In genomic region chr4:38548256-38548655, GRCh38 we compare ENCODE assay signal across 22 cellular contexts.
DNase-seq lines count a peak whose midpoint lies in the region; ATAC-seq, FAIRE-seq and TF ChIP-seq lines count a peak whose summit lies in the region.
"Had no signal": no experiment of that assay in that cellular context is flagged by ENCODE, and none has a peak within 500 bp of the region (broad histone marks: within the 10 kb centered on the region; RNA-seq: fewer than 3 reads in every experiment).

No MANE protein-coding gene starts in this region.

- POLR2A ChIA-PET in CD8-positive, alpha-beta T cell (lab: Charles Lee) = interaction anchor here (0.6 kb wide), 1 partner anchor 286 kb away, joined by 4 read pairs; no protein-coding TSS in a partner anchor
- POLR2A ChIA-PET in activated CD8-positive, alpha-beta T cell treated with anti-CD3 and anti-CD28 coated beads for 36 hours (lab: Charles Lee) = no interaction called here

- no peak for DNase-seq in RCC 7860 (ENCODE audit: low spot score)
- no peak for DNase-seq in kidney
- DNase-seq in CD8-positive, alpha-beta T cell = no peak
- no peak for DNase-seq in activated CD8-positive, alpha-beta T cell treated with anti-CD3 and anti-CD28 coated beads for 36 hours
- DNase-seq: CD4-positive, CD25-positive, alpha-beta regulatory T cell; CD8-positive, alpha-beta memory T cell; DMS79; EL; GF-D8; GM23248; H7; HCEC 1CT had no signal

- no peaks in the 10 kb centered on the region for H3K36me3 Mint-ChIP-seq in CD8-positive, alpha-beta T cell
- no peaks in the 10 kb centered on the region for H3K36me3 Mint-ChIP-seq in activated CD8-positive, alpha-beta T cell treated with anti-CD3 and anti-CD28 coated beads for 36 hours (ENCODE audit: low read depth)
- H3K36me3 Mint-ChIP-seq: CD4-positive, CD25-positive, alpha-beta regulatory T cell had no signal

- no peaks in the 10 kb centered on the region for H3K27me3 ChIP-seq in CD8-positive, alpha-beta T cell (ENCODE audit: insufficient read depth, low read length)
- H3K27me3 ChIP-seq: BLaER1 had no signal

- H3K4me3 ChIP-seq in kidney (ENCODE audit: low read length in 2 of 2) = no peak overlapping the region
- H3K4me3 ChIP-seq in CD8-positive, alpha-beta T cell (ENCODE audit: low read depth, low read length) = no peak overlapping the region
- H3K4me3 ChIP-seq: BLaER1, GM23248 had no signal

- no peaks in the 10 kb centered on the region for H3K27me3 Mint-ChIP-seq in CD8-positive, alpha-beta T cell (ENCODE audit: low read depth)
- no peaks in the 10 kb centered on the region for H3K27me3 Mint-ChIP-seq in activated CD8-positive, alpha-beta T cell treated with anti-CD3 and anti-CD28 coated beads for 36 hours

- no peak overlapping the region for H3K27ac ChIP-seq in kidney (ENCODE audit: low read depth in 2 of 2, low read length in 2 of 2)
- H3K27ac ChIP-seq in CD8-positive, alpha-beta T cell (ENCODE audit: low read depth, low read length) = no peak overlapping the region
- H3K27ac ChIP-seq: BLaER1, C4-2B, GM23248 had no signal

- intact Hi-C loops in kidney (cut with DNase I) = no loop called here
- intact Hi-C loops in CD8-positive, alpha-beta T cell (cut with DNase I, micrococcal nuclease) = no loop called here
- intact Hi-C loops in activated CD8-positive, alpha-beta T cell treated with anti-CD3 and anti-CD28 coated beads for 36 hours (cut with micrococcal nuclease) = no loop called here

- H3K9me3 ChIP-seq in kidney (ENCODE audit: control insufficient read depth in 1 of 2, low read length in 2 of 2) = no peaks in the 10 kb centered on the region
- H3K9me3 ChIP-seq in CD8-positive, alpha-beta T cell (ENCODE audit: low read length) = no peaks in the 10 kb centered on the region
- H3K9me3 ChIP-seq: BLaER1 had no signal

- no peak for ATAC-seq in CD8-positive, alpha-beta T cell
- ATAC-seq in GM21390 (IDR thresholded peaks at IDR 0.05; ENCODE audit: unreplicated experiment) = no peak
- ATAC-seq in activated CD8-positive, alpha-beta T cell treated with anti-CD3 and anti-CD28 coated beads for 36 hours = no peak
- ATAC-seq in GM21526 (IDR thresholded peaks at IDR 0.05; ENCODE audit: low FRiP score, unreplicated experiment) = no peak

- peak; percentile 80 for FAIRE-seq in G401.6 (lab: Jason Lieb, UNC)
- FAIRE-seq in RCC 7860 (lab: Jason Lieb, UNC) = peak; percentile 38
- FAIRE-seq in colon (lab: Jason Lieb, UNC) = peak; percentile 69
- peak; percentile 64 for FAIRE-seq in kidney (lab: Jason Lieb, UNC)
- FAIRE-seq: GM12891, GM18507, H1 had no signal

- H3K9ac ChIP-seq in kidney (ENCODE audit: low read length in 2 of 2) = no peak overlapping the region
- H3K9ac ChIP-seq: BLaER1, GM23248 had no signal

- no peak overlapping the region for H3K27ac Mint-ChIP-seq in CD8-positive, alpha-beta T cell
- H3K27ac Mint-ChIP-seq in activated CD8-positive, alpha-beta T cell treated with anti-CD3 and anti-CD28 coated beads for 36 hours = no peak overlapping the region
- H3K27ac Mint-ChIP-seq: B cell; CD4-positive, CD25-positive, alpha-beta regulatory T cell; CD8-positive, alpha-beta memory T cell had no signal

- no peaks in the 10 kb centered on the region for H3K4me1 Mint-ChIP-seq in CD8-positive, alpha-beta T cell (ENCODE audit: low read depth)
- H3K4me1 Mint-ChIP-seq in activated CD8-positive, alpha-beta T cell treated with anti-CD3 and anti-CD28 coated beads for 36 hours (ENCODE audit: low read depth) = no peaks in the 10 kb centered on the region
- H3K4me1 Mint-ChIP-seq: B cell; CD8-positive, alpha-beta memory T cell had no signal

- no peak overlapping the region for H3K4me3 Mint-ChIP-seq in CD8-positive, alpha-beta T cell
- H3K4me3 Mint-ChIP-seq in activated CD8-positive, alpha-beta T cell treated with anti-CD3 and anti-CD28 coated beads for 36 hours = no peak overlapping the region
- H3K4me3 Mint-ChIP-seq: B cell; CD4-positive, CD25-positive, alpha-beta regulatory T cell; CD8-positive, alpha-beta memory T cell had no signal

- no peaks in the 10 kb centered on the region for H3K9me3 Mint-ChIP-seq in CD8-positive, alpha-beta T cell
- H3K9me3 Mint-ChIP-seq in activated CD8-positive, alpha-beta T cell treated with anti-CD3 and anti-CD28 coated beads for 36 hours = peaks cover 2% of the 10 kb centered on the region
- H3K9me3 Mint-ChIP-seq: CD8-positive, alpha-beta memory T cell had no signal

- no peaks in the 10 kb centered on the region for H3K4me1 ChIP-seq in kidney (ENCODE audit: control insufficient read depth in 1 of 2, insufficient read depth in 1 of 2, low read depth in 1 of 2, low read length in 2 of 2)
- H3K4me1 ChIP-seq in CD8-positive, alpha-beta T cell (ENCODE audit: insufficient read depth, low read length) = no peaks in the 10 kb centered on the region
- H3K4me1 ChIP-seq: BLaER1 had no signal

- no peak for TF ChIP-seq CTCF in kidney (IDR thresholded peaks at IDR 0.05; ENCODE audit: borderline replicate concordance, extremely low read depth, insufficient read depth)
- no peak for TF ChIP-seq CTCF in CD8-positive, alpha-beta T cell (IDR thresholded peaks at IDR 0.05)
- TF ChIP-seq CTCF in activated CD8-positive, alpha-beta T cell treated with anti-CD3 and anti-CD28 coated beads for 36 hours (IDR thresholded peaks at IDR 0.05) = no peak

- no peaks in the 10 kb centered on the region for H3K36me3 ChIP-seq in kidney (ENCODE audit: control insufficient read depth in 1 of 2, insufficient read depth in 2 of 2, low read length in 2 of 2)
- H3K36me3 ChIP-seq in CD8-positive, alpha-beta T cell (ENCODE audit: insufficient read depth, low read length) = no peaks in the 10 kb centered on the region
- H3K36me3 ChIP-seq: BLaER1 had no signal

- CTCF ChIA-PET in CD8-positive, alpha-beta T cell (lab: Charles Lee) = no interaction called here
- CTCF ChIA-PET in activated CD8-positive, alpha-beta T cell treated with anti-CD3 and anti-CD28 coated beads for 36 hours (lab: Charles Lee) = no interaction called here
